ENCODE assay signal across 8 cellular contexts in the genomic region with DNA sequence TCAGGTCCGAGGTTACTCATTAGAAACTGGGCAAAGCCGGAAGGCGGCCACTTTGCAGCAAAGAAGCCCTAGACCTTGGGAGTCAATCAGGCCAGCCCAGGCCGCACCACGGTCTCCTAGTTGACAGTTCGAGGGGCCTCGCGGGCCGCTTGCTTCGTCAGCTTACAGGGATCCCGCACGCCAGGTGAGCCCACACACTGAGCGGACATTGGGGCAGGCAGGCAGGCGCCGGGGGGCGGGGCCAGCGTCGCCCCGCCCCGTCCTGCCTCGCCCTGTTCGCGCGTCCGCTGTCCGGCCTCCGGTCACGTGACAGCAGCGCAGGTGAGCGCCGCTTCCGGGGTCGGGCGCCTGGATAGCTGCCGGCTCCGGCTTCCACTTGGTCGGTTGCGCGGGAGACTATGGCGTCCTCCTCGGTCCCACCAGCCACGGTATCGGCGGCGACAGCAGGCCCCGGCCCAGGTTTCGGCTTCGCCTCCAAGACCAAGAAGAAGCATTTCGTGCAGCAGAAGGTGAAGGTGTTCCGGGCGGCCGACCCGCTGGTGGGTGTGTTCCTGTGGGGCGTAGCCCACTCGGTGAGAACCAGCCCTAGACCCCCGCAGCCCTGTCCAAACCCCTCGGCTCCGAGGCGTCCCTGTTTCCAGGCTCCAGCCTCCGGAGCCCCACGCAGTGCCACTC. TPM values are rescaled to one million over a fixed set of nuclear protein-coding genes. Genes with fewer than 3 reads are reported as not detected.
DNase-seq lines count a peak whose midpoint lies in the region; ATAC-seq, FAIRE-seq and TF ChIP-seq lines count a peak whose summit lies in the region.

A gene (plus strand): TSS at position 301 of the 675 bp plus-strand sequence. CDS start 98 bp downstream, at position 399.

- H3K9me3 ChIP-seq in HUES64 (ENCODE audit: insufficient read depth, low read depth, low read length), result no peaks in the 10 kb centered on the region
- no peaks in the 10 kb centered on the region for H3K9me3 ChIP-seq in PC-9 (ENCODE audit: insufficient read depth, low read depth)
- no peaks in the 10 kb centered on the region for H3K9me3 ChIP-seq in muscle layer of duodenum (ENCODE audit: control insufficient read depth in 1 of 2, low read length in 2 of 2)

- H3K4me3 ChIP-seq in HUES64 (ENCODE audit: low read length) (peak within 1 kb of the TSS; percentile 87), PC-9 (peak within 1 kb of the TSS; percentile 97), muscle layer of duodenum (ENCODE audit: low read depth in 1 of 2, low read length in 2 of 2) (peak within 1 kb of the TSS; percentile 88 to 94)

- no peaks in the 10 kb centered on the region for H3K27me3 Mint-ChIP-seq in activated T-cell treated with anti-CD3 and anti-CD28 coated beads, Interleukin-2, amount 50 U/mL, for 4 hours (ENCODE audit: low read depth)

- peak within 1 kb of the TSS; percentile 74 for H3K9ac ChIP-seq in HUES64 (ENCODE audit: low read depth, low read length)

- peaks cover 9% of the 10 kb centered on the region for H3K27me3 ChIP-seq in HUES64 (ENCODE audit: insufficient read depth, low read length)
- peaks cover 14% of the 10 kb centered on the region for H3K27me3 ChIP-seq in PC-9 (ENCODE audit: insufficient read depth, low read depth)
- H3K27me3 ChIP-seq in muscle layer of duodenum (ENCODE audit: low read depth, low read length), result no peaks in the 10 kb centered on the region

- H3K27ac ChIP-seq in HUES64 (ENCODE audit: low read depth, low read length), result peak within 1 kb of the TSS; percentile 92
- no peak within 1 kb of the TSS for H3K27ac ChIP-seq in PC-9
- peak within 1 kb of the TSS; percentile 51 for H3K27ac ChIP-seq in muscle layer of duodenum (ENCODE audit: low read length)

- peaks cover 23% of the 10 kb centered on the region for H3K79me2 ChIP-seq in PC-9 (ENCODE audit: low read depth)

- H3K9me2 ChIP-seq in PC-9 (ENCODE audit: insufficient read depth), result no peaks in the 10 kb centered on the region

- H3F3A ChIP-seq in PC-9 (ENCODE audit: insufficient read depth, low read depth), result no peaks in the 10 kb centered on the region

- intact Hi-C loops in PC-9 (cut with micrococcal nuclease; ENCODE audit: unreplicated experiment), result loop anchor here (1.0 to 10.0 kb wide), 3 partner anchors 13 to 134 kb away; a partner anchor contains a TSS

- CTCF ChIA-PET in PC-9 (lab: Charles Lee), result interaction anchor here (0.6 to 1.3 kb wide), 2 partner anchors 8 to 584 kb away, joined by 4 to 17 read pairs; no protein-coding TSS in a partner anchor

- FAIRE-seq in D721Med (lab: Jason Lieb, UNC), result no peak

- H2AFZ ChIP-seq in PC-9, result peak within 1 kb of the TSS; percentile 99

- H3K36me3 ChIP-seq in HUES64 (ENCODE audit: insufficient read depth, low read length) (peaks cover 13% of the 10 kb centered on the region), PC-9 (ENCODE audit: low read depth) (peaks cover 13% of the 10 kb centered on the region), muscle layer of duodenum (ENCODE audit: control insufficient read depth in 1 of 2, insufficient read depth in 2 of 2, low read length in 2 of 2) (peaks cover 4 to 7% of the 10 kb centered on the region in 2 donors)

- H3K4me1 ChIP-seq in HUES64 (ENCODE audit: insufficient read depth, low read length), result peaks cover 11% of the 10 kb centered on the region; the same call in 1 of the 2 replicates
- H3K4me1 ChIP-seq in PC-9 (replicated peaks; ENCODE audit: insufficient read depth), result peaks cover 15% of the 10 kb centered on the region
- peaks cover 9 to 18% of the 10 kb centered on the region in 2 donors for H3K4me1 ChIP-seq in muscle layer of duodenum (ENCODE audit: control insufficient read depth in 1 of 2, insufficient read depth in 2 of 2, low read length in 2 of 2)

- peak within 1 kb of the TSS; percentile 95 for H3K4me2 ChIP-seq in PC-9

- no peak for TF ChIP-seq CTCF in D721Med (IDR thresholded peaks at IDR 0.05; ENCODE audit: insufficient read depth, missing control alignments)
- no peak for TF ChIP-seq CTCF in PC-9 (conservative IDR thresholded peaks at IDR 0.05)

- H3K4me1 Mint-ChIP-seq in activated T-cell treated with anti-CD3 and anti-CD28 coated beads, Interleukin-2, amount 50 U/mL, for 4 hours (ENCODE audit: low read depth), result peaks cover 25% of the 10 kb centered on the region

- peaks cover 10% of the 10 kb centered on the region for H3K36me3 Mint-ChIP-seq in activated T-cell treated with anti-CD3 and anti-CD28 coated beads, Interleukin-2, amount 50 U/mL, for 4 hours (ENCODE audit: insufficient read depth)

- H3K9me3 Mint-ChIP-seq in activated T-cell treated with anti-CD3 and anti-CD28 coated beads, Interleukin-2, amount 50 U/mL, for 4 hours, result no peaks in the 10 kb centered on the region

- POLR2A ChIA-PET in PC-9 (lab: Charles Lee; ENCODE audit: unreplicated experiment), result interaction anchor here (0.6 kb wide), 1 partner anchor 44 kb away, joined by 6 read pairs; a partner anchor contains a TSS

- H4K20me1 ChIP-seq in PC-9 (ENCODE audit: insufficient read depth), result no peaks in the 10 kb centered on the region

- under 1% methylated on average over 61 of the region's 61 CpGs for WGBS in HUES64

- DNase-seq in D721Med (ENCODE audit: insufficient read length, low spot score), result peak; percentile 80
- DNase-seq in PC-9, result peak; percentile 76 to 86
- peak; percentile 64 for DNase-seq in activated T-cell treated with anti-CD3 and anti-CD28 coated beads, Interleukin-2, amount 50 U/mL, for 4 hours
- DNase-seq in stimulated activated CD8-positive, alpha-beta memory T cell treated with anti-CD3 and anti-CD28 coated beads, Interleukin-7, amount 100 ng/mL, for 24 hours (ENCODE audit: low read depth), result peak; percentile 49

- ATAC-seq in GM21447 (IDR thresholded peaks at IDR 0.05; ENCODE audit: unreplicated experiment) (peak; percentile 90), esophagus mucosa (peak; percentile 98)
- peak; percentile 95 to 96 for ATAC-seq in activated T-cell treated with anti-CD3 and anti-CD28 coated beads, Interleukin-2, amount 50 U/mL, for 4 hours

- H3K4me3 Mint-ChIP-seq in activated T-cell treated with anti-CD3 and anti-CD28 coated beads, Interleukin-2, amount 50 U/mL, for 4 hours, result peak within 1 kb of the TSS; percentile 89

- no TSS peak for BruUV-seq in PC-9 (replicated peaks; lab: Mats Ljungman, UMichigan)

RNA-seq across cellular contexts. Expression of the gene that starts here (rescaled TPM):
- 19.0 TPM for polyA plus RNA-seq in HUES64 (2013, experiment 1 of 2)
- polyA plus RNA-seq in HUES64 (2013, experiment 2 of 2), result 17.6 TPM
- 47.7 and 48.7 TPM in 2 replicates for total RNA-seq in PC-9 (2021)
- 10 to 100 TPM; 28.6 to 32.0 (median 29.1) TPM for total RNA-seq in activated T-cell treated with anti-CD3 and anti-CD28 coated beads, Interleukin-2, amount 50 U/mL, for 4 hours
- 35.8 TPM for total RNA-seq in esophagus mucosa
